ENCODE assay signal across 8 cellular contexts in genomic region chr12:538731-539539, GRCh38.
DNase-seq lines count a peak whose midpoint lies in the region; ATAC-seq and TF ChIP-seq lines count a peak whose summit lies in the region.

No MANE protein-coding gene starts in this region.

- H2BK120ac ChIP-seq in H9 (ENCODE audit: low read depth, low read length, poor library complexity, severe bottlenecking) = no peak overlapping the region

- no peaks in the 10 kb centered on the region for H4K20me1 ChIP-seq in H9 (ENCODE audit: control insufficient read depth, insufficient read depth, insufficient read length)

- H3K23me2 ChIP-seq in H9 (ENCODE audit: insufficient read length, low read depth, low read length, poor library complexity, severe bottlenecking) = no peaks in the 10 kb centered on the region

- no peak overlapping the region for H4K5ac ChIP-seq in H9 (ENCODE audit: insufficient read length, low read depth, low read length)

- no peak overlapping the region for H3K9ac ChIP-seq in H9 (ENCODE audit: extremely low read depth, insufficient read length, low read length)

- H3T11ph ChIP-seq in H9 (ENCODE audit: low read length) = no peak overlapping the region

- H3K23ac ChIP-seq in H9 (ENCODE audit: insufficient read length, low read depth, low read length) = no peak overlapping the region

- H2AFZ ChIP-seq in H9 (ENCODE audit: low read length) = no peak overlapping the region

- DNase-seq in stimulated activated CD8-positive, alpha-beta memory T cell treated with anti-CD3 and anti-CD28 coated beads, Interleukin-15, amount 100 ng/mL, for 4 hours (ENCODE audit: low read depth in 2 of 2) = peak; percentile 15 to 18
- no peak for DNase-seq in stimulated activated CD8-positive, alpha-beta memory T cell treated with anti-CD3 and anti-CD28 coated beads, Interleukin-4, amount 100 ng/mL, for 48 hours
- peak in 1 of 3 donors; percentile 23 for DNase-seq in T-helper 17 cell
- peak; percentile 84 for DNase-seq in epithelial cell of esophagus (ENCODE audit: low read depth)
- peak; percentile 35 for DNase-seq in prostate gland (ENCODE audit: low spot score)
- no peak for DNase-seq in H9
- no peak for DNase-seq in D341Med (ENCODE audit: low spot score)

- H2BK15ac ChIP-seq in H9 (ENCODE audit: low read depth, low read length) = no peak overlapping the region

- no peaks in the 10 kb centered on the region for H3K9me3 Mint-ChIP-seq in H9

- H2BK5ac ChIP-seq in H9 (ENCODE audit: insufficient read length, low read length) = no peak overlapping the region

- H3K27ac ChIP-seq in prostate gland (peak overlapping the region in 1 of 2 donors; percentile 49), H9 (ENCODE audit: insufficient read length, low read depth, low read length) (no peak overlapping the region)

- no peak overlapping the region for H4K8ac ChIP-seq in H9 (replicated peaks; ENCODE audit: insufficient read length, low read depth, low read length)

- no peaks in the 10 kb centered on the region for H3K36me3 Mint-ChIP-seq in T-helper 17 cell (ENCODE audit: low read depth)
- H3K36me3 Mint-ChIP-seq in H9 (ENCODE audit: insufficient read depth in 1 of 3, low read depth in 3 of 3) = peaks cover 0 to 5% (median 0%) of the 10 kb centered on the region in 3 experiments; a peak in 2 of 7 replicates

- no peaks in the 10 kb centered on the region for H3K36me3 ChIP-seq in prostate gland

- H3K56ac ChIP-seq in H9 (ENCODE audit: insufficient read length, low read depth, low read length) = no peak overlapping the region

- intact Hi-C loops in prostate gland (cut with DNase I) = no loop called here

- H3K4me1 ChIP-seq in prostate gland (replicated peaks) (no peaks in the 10 kb centered on the region), H9 (ENCODE audit: insufficient read depth, low read length) (peaks cover 2% of the 10 kb centered on the region; the same call in 1 of the 2 replicates)

- H2BK12ac ChIP-seq in H9 (ENCODE audit: insufficient read length, low read depth, low read length) = no peak overlapping the region

- no peak overlapping the region for H2BK20ac ChIP-seq in H9 (ENCODE audit: low read depth, low read length, poor library complexity, severe bottlenecking)

- H3K4me3 ChIP-seq in epithelial cell of esophagus (ENCODE audit: low read length) (no peak overlapping the region), prostate gland (no peak overlapping the region)

- H3K18ac ChIP-seq in H9 (ENCODE audit: insufficient read length, low read depth, low read length) = no peak overlapping the region

- no peak overlapping the region for H2AK5ac ChIP-seq in H9 (ENCODE audit: insufficient read length, low read length)

- peak overlapping the region; percentile 90 for H3K27ac Mint-ChIP-seq in T-helper 17 cell
- H3K27ac Mint-ChIP-seq in H9 = no peak overlapping the region

- no peaks in the 10 kb centered on the region for H3K79me1 ChIP-seq in H9 (ENCODE audit: insufficient read depth, low read depth, low read length, poor library complexity, severe bottlenecking)

- 27% methylated on average over 10 of the region's 10 CpGs for WGBS in prostate gland
- no CpG with 5 or more reads among the region's 10 CpGs for WGBS in H9 (ENCODE audit: extremely low coverage, insufficient read length, low lambda C conversion rate)

- H3K4me1 Mint-ChIP-seq in T-helper 17 cell (peaks cover 15% of the 10 kb centered on the region), H9 (peaks cover 23 to 25% of the 10 kb centered on the region in 2 experiments)

- H3K4ac ChIP-seq in H9 (ENCODE audit: low read depth, low read length) = no peak overlapping the region

- H4K91ac ChIP-seq in H9 (ENCODE audit: insufficient read length, low read depth, low read length) = no peak overlapping the region

- H3K27me3 Mint-ChIP-seq in T-helper 17 cell = no peaks in the 10 kb centered on the region
- H3K27me3 Mint-ChIP-seq in H9 (ENCODE audit: low read depth) = peaks cover 1% of the 10 kb centered on the region

- ATAC-seq in T-helper 17 cell = peak; percentile 99
- ATAC-seq in GM18517 (IDR thresholded peaks at IDR 0.05; ENCODE audit: unreplicated experiment) = no peak

- H3K9me3 ChIP-seq in T-helper 17 cell (ENCODE audit: control insufficient read depth, low read length, poor library complexity, severe bottlenecking) (no peaks in the 10 kb centered on the region), prostate gland (no peaks in the 10 kb centered on the region), H9 (ENCODE audit: control insufficient read depth, low read depth, low read length) (no peaks in the 10 kb centered on the region)

- H3K4me2 ChIP-seq in H9 (ENCODE audit: insufficient read depth, insufficient read length, low read length) = no peak overlapping the region

- no peaks in the 10 kb centered on the region for H3K79me2 ChIP-seq in H9 (ENCODE audit: insufficient read depth, low read length)

- peak overlapping the region; percentile 66 for H3K4me3 Mint-ChIP-seq in T-helper 17 cell
- H3K4me3 Mint-ChIP-seq in H9 = no peak overlapping the region

- no peak overlapping the region for H3K14ac ChIP-seq in H9 (ENCODE audit: insufficient read depth, low read length)

- no peak for TF ChIP-seq CTCF in epithelial cell of esophagus (IDR thresholded peaks at IDR 0.05; ENCODE audit: insufficient read depth, low read depth, low read length, missing control alignments)
- no peak for TF ChIP-seq CTCF in prostate gland (IDR thresholded peaks at IDR 0.05)
- no peak for TF ChIP-seq CTCF in H9 (conservative IDR thresholded peaks at IDR 0.05)

- TF ChIP-seq POLR2A in prostate gland (IDR thresholded peaks at IDR 0.05) = no peak

- H3K27me3 ChIP-seq in prostate gland (replicated peaks; ENCODE audit: insufficient read depth) = no peaks in the 10 kb centered on the region
- no peaks in the 10 kb centered on the region for H3K27me3 ChIP-seq in H9 (ENCODE audit: insufficient read depth, low read length)

Comparison
In these comparisons a context has a peak if more than half of its experiments do, and no peak if none do; other contexts are left out.
1. DNase-seq: peak in stimulated activated CD8-positive, alpha-beta memory T cell treated with anti-CD3 and anti-CD28 coated beads, Interleukin-15, amount 100 ng/mL, for 4 hours (2 of 2), epithelial cell of esophagus (single experiment) and prostate gland (single experiment); none in stimulated activated CD8-positive, alpha-beta memory T cell treated with anti-CD3 and anti-CD28 coated beads, Interleukin-4, amount 100 ng/mL, for 48 hours (single experiment), H9 (single experiment) and D341Med (single experiment).